In genomic region chr2:220601674-220602073, GRCh38 we compare ENCODE assay signal across 17 cellular contexts.
DNase-seq lines count a peak whose midpoint lies in the region; ATAC-seq and TF ChIP-seq lines count a peak whose summit lies in the region.
"Had no signal": no experiment of that assay in that cellular context is flagged by ENCODE, and none has a peak within 500 bp of the region (broad histone marks: within the 10 kb centered on the region; RNA-seq: fewer than 3 reads in every experiment).

No MANE protein-coding gene starts in this region.

- H3K36me3 Mint-ChIP-seq in H9 (ENCODE audit: insufficient read depth in 1 of 3, low read depth in 3 of 3) = no peaks in the 10 kb centered on the region
- H3K36me3 Mint-ChIP-seq in WTC11 = no peaks in the 10 kb centered on the region
- H3K36me3 Mint-ChIP-seq: CD14-positive monocyte; CD4-positive, alpha-beta memory T cell had no signal

- H3K9me3 Mint-ChIP-seq in H9 (no peaks in the 10 kb centered on the region), WTC11 (peaks cover 6% of the 10 kb centered on the region)

- no peak overlapping the region for H3K56ac ChIP-seq in H9 (ENCODE audit: insufficient read length, low read depth, low read length)

- DNase-seq in ELF-1 (ENCODE audit: low read depth, low spot score) (peak; percentile 10), H9 (peak; percentile 31), WTC11 (ENCODE audit: low spot score) (peak; percentile 19), iPS-NIHi7 (ENCODE audit: extremely low spot score) (peak; percentile 15), COR-L47 (lab: John Stamatoyannopoulos, UW) (no peak), NCI-H524 treated with DMSO at 0.1 percent for 48 hours (lab: John Stamatoyannopoulos, UW) (no peak)
- DNase-seq: Calu3; CD4-positive, alpha-beta memory T cell; DMS79 treated with DMSO at 0.1 percent for 48 hours; GM23248 had no signal

- peaks cover 4 to 5% of the 10 kb centered on the region in 2 experiments; a peak in 3 of 4 replicates for H3K4me1 Mint-ChIP-seq in H9
- H3K4me1 Mint-ChIP-seq in WTC11 = peaks cover 14% of the 10 kb centered on the region
- H3K4me1 Mint-ChIP-seq: CD14-positive monocyte; CD4-positive, alpha-beta memory T cell had no signal

- H3K79me2 ChIP-seq in H9 (ENCODE audit: insufficient read depth, low read length) = no peaks in the 10 kb centered on the region

- H2AK5ac ChIP-seq in H9 (ENCODE audit: insufficient read length, low read length) = no peak overlapping the region

- no peak overlapping the region for H3K4me2 ChIP-seq in H9 (ENCODE audit: insufficient read depth, insufficient read length, low read length)
- H3K4me2 ChIP-seq: A549, BLaER1, KMS-11 had no signal

- H2BK20ac ChIP-seq in H9 (ENCODE audit: low read depth, low read length, poor library complexity, severe bottlenecking) = no peak overlapping the region

- no peak overlapping the region for H3K4ac ChIP-seq in H9 (ENCODE audit: low read depth, low read length)

- H2BK12ac ChIP-seq in H9 (ENCODE audit: insufficient read length, low read depth, low read length) = no peak overlapping the region

- CTCF ChIA-PET in WTC11 (lab: Charles Lee) = no interaction called here

- H3K27me3 Mint-ChIP-seq in H9 (ENCODE audit: low read depth) (no peaks in the 10 kb centered on the region), WTC11 (ENCODE audit: low read depth) (no peaks in the 10 kb centered on the region)

- no peak overlapping the region for H2AFZ ChIP-seq in H9 (ENCODE audit: low read length)
- H2AFZ ChIP-seq: GM23248 had no signal

- H4K5ac ChIP-seq in H9 (ENCODE audit: insufficient read length, low read depth, low read length) = no peak overlapping the region

- no peak overlapping the region for H2BK15ac ChIP-seq in H9 (ENCODE audit: low read depth, low read length)

- H3T11ph ChIP-seq in H9 (ENCODE audit: low read length) = no peak overlapping the region

- ATAC-seq in WTC11 = peak; percentile 86
- no peak for ATAC-seq in GM19467 (IDR thresholded peaks at IDR 0.05; ENCODE audit: unreplicated experiment)
- ATAC-seq: A549, GM12878 had no signal

- no peak overlapping the region for H2BK120ac ChIP-seq in H9 (ENCODE audit: low read depth, low read length, poor library complexity, severe bottlenecking)

- no peak for TF ChIP-seq CTCF in H9 (conservative IDR thresholded peaks at IDR 0.05)
- no peak for TF ChIP-seq CTCF in WTC11 (IDR thresholded peaks at IDR 0.05)

- no peak overlapping the region for H3K14ac ChIP-seq in H9 (ENCODE audit: insufficient read depth, low read length)

- H4K91ac ChIP-seq in H9 (ENCODE audit: insufficient read length, low read depth, low read length) = no peak overlapping the region

- H3K27me3 ChIP-seq in H9 (ENCODE audit: insufficient read depth, low read length) = no peaks in the 10 kb centered on the region
- H3K27me3 ChIP-seq: BLaER1 had no signal

- no peak overlapping the region for H3K9ac ChIP-seq in H9 (ENCODE audit: extremely low read depth, insufficient read length, low read length)
- H3K9ac ChIP-seq: BLaER1, GM23248, KMS-11 had no signal

- H3K4me3 Mint-ChIP-seq in H9 (no peak overlapping the region), WTC11 (no peak overlapping the region)
- H3K4me3 Mint-ChIP-seq: CD14-positive monocyte; CD4-positive, alpha-beta memory T cell had no signal

- H3K27ac ChIP-seq in H9 (ENCODE audit: insufficient read length, low read depth, low read length) = no peak overlapping the region
- H3K27ac ChIP-seq: 22Rv1, A549, BLaER1, GM23248, KMS-11 had no signal

- no peak overlapping the region for H4K8ac ChIP-seq in H9 (replicated peaks; ENCODE audit: insufficient read length, low read depth, low read length)

- H3K18ac ChIP-seq in H9 (ENCODE audit: insufficient read length, low read depth, low read length) = no peak overlapping the region

- no peak overlapping the region for H3K23ac ChIP-seq in H9 (ENCODE audit: insufficient read length, low read depth, low read length)

- no peaks in the 10 kb centered on the region for H4K20me1 ChIP-seq in H9 (ENCODE audit: control insufficient read depth, insufficient read depth, insufficient read length)
- H4K20me1 ChIP-seq: BLaER1 had no signal

- H3K79me1 ChIP-seq in H9 (ENCODE audit: insufficient read depth, low read depth, low read length, poor library complexity, severe bottlenecking) = no peaks in the 10 kb centered on the region

- no peaks in the 10 kb centered on the region for H3K9me3 ChIP-seq in H9 (ENCODE audit: control insufficient read depth, low read depth, low read length)
- H3K9me3 ChIP-seq: A549, BLaER1 had no signal

- no peak overlapping the region; a peak in 1 of 7 replicates for H3K27ac Mint-ChIP-seq in H9
- H3K27ac Mint-ChIP-seq in WTC11 = no peak overlapping the region
- H3K27ac Mint-ChIP-seq: CD14-positive monocyte had no signal

- H2BK5ac ChIP-seq in H9 (ENCODE audit: insufficient read length, low read length) = no peak overlapping the region

- POLR2A ChIA-PET in WTC11 (lab: Charles Lee) = no interaction called here

- H3K23me2 ChIP-seq in H9 (ENCODE audit: insufficient read length, low read depth, low read length, poor library complexity, severe bottlenecking) = no peaks in the 10 kb centered on the region

- H3K4me1 ChIP-seq in H9 (ENCODE audit: insufficient read depth, low read length) = no peaks in the 10 kb centered on the region
- H3K4me1 ChIP-seq: A549, BLaER1 had no signal

- no CpG with 5 or more reads among the region's 3 CpGs for whole genome bisulfite sequencing in H9 (ENCODE audit: extremely low coverage, insufficient read length, low lambda C conversion rate)

TF ChIP-seq in WTC11, 78 proteins besides CTCF, POLR2A, EP300 and RAD21:
- TF ChIP-seq HMGA2 (CRISPR knock-in tag; IDR thresholded peaks at IDR 0.05) (no peak), ZNF317 (CRISPR knock-in tag; IDR thresholded peaks at IDR 0.05; ENCODE audit: borderline replicate concordance, low read depth) (no peak), ZNF232 (CRISPR knock-in tag; IDR thresholded peaks at IDR 0.05) (no peak), ZNF281 (CRISPR knock-in tag; IDR thresholded peaks at IDR 0.05) (no peak), SMAD4 (CRISPR knock-in tag; IDR thresholded peaks at IDR 0.05) (no peak), ZBTB21 (CRISPR knock-in tag; IDR thresholded peaks at IDR 0.05; ENCODE audit: borderline replicate concordance) (no peak), MLX (CRISPR knock-in tag; IDR thresholded peaks at IDR 0.05) (no peak), ZNF219 (CRISPR knock-in tag; IDR thresholded peaks at IDR 0.05; ENCODE audit: borderline replicate concordance) (no peak), CREB1 (CRISPR knock-in tag; IDR thresholded peaks at IDR 0.05) (no peak)

Comparison
In these comparisons a context has a peak if more than half of its experiments do, and no peak if none do; other contexts are left out.
1. DNase-seq: peak in ELF-1 (single experiment), H9 (single experiment), WTC11 (single experiment) and iPS-NIHi7 (single experiment); none in COR-L47 (single experiment) and NCI-H524 treated with DMSO at 0.1 percent for 48 hours (single experiment).